In genomic region chr15:80662756-80663553, GRCh38 we compare ENCODE assay signal across 24 cellular contexts. TPM values are rescaled to one million over a fixed set of nuclear protein-coding genes. Genes with fewer than 3 reads are reported as not detected.
DNase-seq lines count a peak whose midpoint lies in the region; ATAC-seq and TF ChIP-seq lines count a peak whose summit lies in the region.
"Had no signal": no experiment of that assay in that cellular context is flagged by ENCODE, and none has a peak within 500 bp of the region (broad histone marks: within the 10 kb centered on the region; RNA-seq: fewer than 3 reads in every experiment).

No MANE protein-coding gene starts in this region.

- no peaks in the 10 kb centered on the region for H4K20me1 ChIP-seq in GM23338 (replicated peaks; ENCODE audit: insufficient read depth)

- H4K8ac ChIP-seq in trophoblast cell (ENCODE audit: low read depth, low read length), result no peak overlapping the region

- H3K79me1 ChIP-seq in trophoblast cell (ENCODE audit: low read length), result no peaks in the 10 kb centered on the region

- no peaks in the 10 kb centered on the region for H3K36me3 Mint-ChIP-seq in GM23338 (ENCODE audit: low read depth)
- H3K36me3 Mint-ChIP-seq in nephron progenitor cell (ENCODE audit: low read depth), result no peaks in the 10 kb centered on the region
- H3K36me3 Mint-ChIP-seq: activated naive CD4-positive, alpha-beta T cell treated with anti-CD3 and anti-CD28 coated beads, Interleukin-2, amount 50 U/mL, for 24 hours; CD4-positive, alpha-beta memory T cell; IgD-negative memory B cell had no signal

- H3K4me1 ChIP-seq in GM23338 (ENCODE audit: insufficient read depth), result no peaks in the 10 kb centered on the region
- no peaks in the 10 kb centered on the region for H3K4me1 ChIP-seq in trophoblast cell (ENCODE audit: control insufficient read depth in 1 of 2, insufficient read depth in 2 of 2, low read length in 2 of 2)
- H3K4me1 ChIP-seq: heart left ventricle, left lung, pancreas, right atrium auricular region had no signal

- H3K23ac ChIP-seq in trophoblast cell (ENCODE audit: low read length), result no peak overlapping the region

- H2BK5ac ChIP-seq in trophoblast cell (ENCODE audit: low read depth, low read length, poor library complexity), result no peak overlapping the region

- peaks cover 3% of the 10 kb centered on the region; the same call in 1 of the 2 replicates for H3K9me2 ChIP-seq in GM23338 (ENCODE audit: insufficient read depth)

- no peak overlapping the region; the same call in 1 of the 2 replicates for H2AFZ ChIP-seq in GM23338
- no peak overlapping the region for H2AFZ ChIP-seq in trophoblast cell (ENCODE audit: insufficient read depth, low read length, poor library complexity)

- H3F3A ChIP-seq in GM23338 (replicated peaks; ENCODE audit: low read depth), result no peaks in the 10 kb centered on the region

- H3K79me2 ChIP-seq in GM23338 (replicated peaks; ENCODE audit: insufficient read depth), result no peaks in the 10 kb centered on the region
- no peaks in the 10 kb centered on the region for H3K79me2 ChIP-seq in trophoblast cell (ENCODE audit: control insufficient read depth, insufficient read depth, low read length, poor library complexity)

- H3K9me3 Mint-ChIP-seq in GM23338 (no peaks in the 10 kb centered on the region; the same call in 2 of the 3 replicates), nephron progenitor cell (no peaks in the 10 kb centered on the region)
- H3K9me3 Mint-ChIP-seq: activated naive CD4-positive, alpha-beta T cell treated with anti-CD3 and anti-CD28 coated beads, Interleukin-2, amount 50 U/mL, for 24 hours; CD4-positive, alpha-beta memory T cell; IgD-negative memory B cell; T-helper 2 cell treated with Interferon-gamma antibody and Interleukin-4, amounts not matched to agents 5 μg/mL and 100 μg/mL, for 36 hours had no signal

- no peak overlapping the region for H3K14ac ChIP-seq in trophoblast cell (ENCODE audit: low read length)

- WGBS in trophoblast cell (ENCODE audit: extremely low coverage, insufficient coverage, insufficient read length), result no CpG with 5 or more reads among the region's 7 CpGs

- peak; percentile 32; the same call in 2 of the 3 replicates for ATAC-seq in GM23338
- ATAC-seq: heart left ventricle, left lung had no signal

- peaks cover 4% of the 10 kb centered on the region; the same call in 1 of the 3 replicates for H3K4me1 Mint-ChIP-seq in GM23338
- peaks cover 5% of the 10 kb centered on the region for H3K4me1 Mint-ChIP-seq in nephron progenitor cell
- H3K4me1 Mint-ChIP-seq: activated naive CD4-positive, alpha-beta T cell treated with anti-CD3 and anti-CD28 coated beads, Interleukin-2, amount 50 U/mL, for 24 hours; CD4-positive, alpha-beta memory T cell; IgD-negative memory B cell had no signal

- H3K36me3 ChIP-seq in GM23338 (ENCODE audit: insufficient read depth), result no peaks in the 10 kb centered on the region
- H3K36me3 ChIP-seq in trophoblast cell (ENCODE audit: control insufficient read depth in 1 of 2, insufficient read depth in 2 of 2, low read length in 2 of 2), result no peaks in the 10 kb centered on the region
- H3K36me3 ChIP-seq: heart left ventricle, left lung, pancreas, right atrium auricular region, thoracic aorta had no signal

- H3K27ac ChIP-seq in GM23338 (ENCODE audit: low read depth) (no peak overlapping the region), epithelial cell of prostate (peak overlapping the region; percentile 98), trophoblast cell (ENCODE audit: low read depth, low read length) (no peak overlapping the region)
- H3K27ac ChIP-seq: heart left ventricle, left lung, pancreas, right atrium auricular region, thoracic aorta had no signal

- no peak overlapping the region for H4K12ac ChIP-seq in trophoblast cell (ENCODE audit: low read depth, low read length)

- no peaks in the 10 kb centered on the region for H3K9me3 ChIP-seq in trophoblast cell (ENCODE audit: insufficient read depth, low read depth, low read length)
- H3K9me3 ChIP-seq: heart left ventricle, left lung, pancreas, right atrium auricular region, thoracic aorta had no signal

- no peak overlapping the region for H3K9ac ChIP-seq in trophoblast cell (ENCODE audit: low read length)

- H3K4me3 ChIP-seq in GM23338 (no peak overlapping the region), trophoblast cell (ENCODE audit: low read depth, low read length) (no peak overlapping the region)
- H3K4me3 ChIP-seq: heart left ventricle, left lung, pancreas, right atrium auricular region, thoracic aorta had no signal

- TF ChIP-seq CTCF in GM23338 (conservative IDR thresholded peaks at IDR 0.05; ENCODE audit: low read depth in 2 of 2) (no peak), nephron progenitor cell (IDR thresholded peaks at IDR 0.05) (no peak)

- no peak overlapping the region for H3K4ac ChIP-seq in trophoblast cell (ENCODE audit: low read depth, low read length)

- no peak overlapping the region for H2BK12ac ChIP-seq in trophoblast cell (ENCODE audit: low read length)

- H3K18ac ChIP-seq in trophoblast cell (ENCODE audit: low read length), result no peak overlapping the region

- H3K27ac Mint-ChIP-seq in GM23338 (no peak overlapping the region), nephron progenitor cell (no peak overlapping the region)
- H3K27ac Mint-ChIP-seq: activated naive CD4-positive, alpha-beta T cell treated with anti-CD3 and anti-CD28 coated beads, Interleukin-2, amount 50 U/mL, for 24 hours; CD4-positive, alpha-beta memory T cell; IgD-negative memory B cell; nephron; T-helper 2 cell treated with Interferon-gamma antibody and Interleukin-4, amounts not matched to agents 5 μg/mL and 100 μg/mL, for 36 hours had no signal

- H3K27me3 Mint-ChIP-seq in GM23338 (ENCODE audit: insufficient read depth, low read depth, poor library complexity), result no peaks in the 10 kb centered on the region
- peaks cover 6% of the 10 kb centered on the region for H3K27me3 Mint-ChIP-seq in nephron progenitor cell (ENCODE audit: low read depth, poor library complexity)

- no peak overlapping the region for H2BK120ac ChIP-seq in trophoblast cell (ENCODE audit: insufficient read depth, low read length, poor library complexity)

- no peak overlapping the region for H4K91ac ChIP-seq in trophoblast cell (ENCODE audit: low read depth, low read length)

- no peak overlapping the region for H2AK5ac ChIP-seq in trophoblast cell (ENCODE audit: low read length)

- no peaks in the 10 kb centered on the region for H3K27me3 ChIP-seq in GM23338 (ENCODE audit: insufficient read depth)
- H3K27me3 ChIP-seq in trophoblast cell (ENCODE audit: insufficient read depth, low read length), result no peaks in the 10 kb centered on the region
- H3K27me3 ChIP-seq: left lung, pancreas, right atrium auricular region had no signal

- H3K4me2 ChIP-seq in GM23338 (no peak overlapping the region), trophoblast cell (ENCODE audit: low read length) (no peak overlapping the region)

- peak; percentile 24 for DNase-seq in GM23338 (ENCODE audit: low spot score)
- DNase-seq in NCI-H774 (lab: John Stamatoyannopoulos, UW), result peak; percentile 1
- peak; percentile 95 for DNase-seq in epithelial cell of prostate (ENCODE audit: low read depth, low spot score)
- peak; percentile 59 to 68 for DNase-seq in trophoblast cell
- DNase-seq in SKM-1 (lab: John Stamatoyannopoulos, UW; ENCODE audit: unreplicated experiment), result no peak
- no peak for DNase-seq in nephron progenitor cell
- no peak for DNase-seq in NCI-H226
- DNase-seq: activated CD4-positive, alpha-beta T cell treated with anti-CD3 and anti-CD28 coated beads, Interleukin-2, amount 50 U/mL, for 48 hours; activated CD8-positive, alpha-beta memory T cell treated with anti-CD3 and anti-CD28 coated beads, Interleukin-2, amount 50 U/mL, for 4 hours; anterior cingulate cortex; CD4-positive, alpha-beta memory T cell; heart left ventricle; left lung; NCI-H1105 treated with DMSO at 0.1 percent for 48 hours; NCI-H2171; NCI-H524 treated with DMSO at 0.1 percent for 48 hours; pancreas; stimulated activated naive CD4-positive, alpha-beta T cell treated with Interleukin-2 at 50 U/mL for 16 hours had no signal

- H3K4me3 Mint-ChIP-seq in GM23338 (no peak overlapping the region), nephron progenitor cell (no peak overlapping the region)
- H3K4me3 Mint-ChIP-seq: activated naive CD4-positive, alpha-beta T cell treated with anti-CD3 and anti-CD28 coated beads, Interleukin-2, amount 50 U/mL, for 24 hours; CD4-positive, alpha-beta memory T cell; IgD-negative memory B cell; nephron; T-helper 2 cell treated with Interferon-gamma antibody and Interleukin-4, amounts not matched to agents 5 μg/mL and 100 μg/mL, for 36 hours had no signal

TF ChIP-seq in GM23338, 12 proteins besides CTCF, POLR2A, EP300 and RAD21 (continues in another document):
- TF ChIP-seq EZH2phosphoT487 (IDR thresholded peaks at IDR 0.05; ENCODE audit: unreplicated experiment) (no peak), REST (IDR thresholded peaks at IDR 0.05; ENCODE audit: unreplicated experiment) (no peak), ZNF114 (CRISPR knock-in tag; IDR thresholded peaks at IDR 0.05) (no peak), JUNB (IDR thresholded peaks at IDR 0.05; ENCODE audit: unreplicated experiment) (no peak), EZH2 (IDR thresholded peaks at IDR 0.05; ENCODE audit: low read depth, unreplicated experiment) (no peak), CREB1 (CRISPR knock-in tag; IDR thresholded peaks at IDR 0.05; ENCODE audit: low read depth) (no peak)

RNA-seq across cellular contexts. Expression of gene ABHD17C, which starts 32.2 kb away (rescaled TPM):
- total RNA-seq in GM23338 (2014; rRNA removed; shearing (Covaris generic)), result 23.8 and 25.2 TPM in 2 replicates
- polyA plus RNA-seq in GM23338 (2016; fragmentation: Nextera tagmentation; extraction: Ambion mirVana), result 9.1 and 11.3 TPM in 2 replicates
- 23.5 and 23.8 TPM in 2 replicates for polyA plus RNA-seq in trophoblast cell (2013)

Comparison
In these comparisons a context has a peak if more than half of its experiments do, and no peak if none do; other contexts are left out.
1. DNase-seq: peak in GM23338 (single experiment), NCI-H774 (single experiment), epithelial cell of prostate (single experiment) and trophoblast cell (2 of 2); none in SKM-1 (single experiment), nephron progenitor cell (single experiment) and NCI-H226 (single experiment).